ENCODE assay signal across 1 cellular context in genomic region chr12:56358836-56359532, GRCh38.
TF ChIP-seq lines count a peak whose summit lies in the region.

No MANE protein-coding gene starts in this region.

TF ChIP-seq in HCT116, 20 proteins besides CTCF, POLR2A, EP300 and RAD21 (continued from another document):
- TF ChIP-seq EZH2phosphoT487 (IDR thresholded peaks at IDR 0.05; ENCODE audit: borderline replicate concordance) (no peak), CBX3 (IDR thresholded peaks at IDR 0.05; ENCODE audit: low read depth) (no peak), ZFX (IDR thresholded peaks at IDR 0.05) (no peak), ELF1 (IDR thresholded peaks at IDR 0.05; ENCODE audit: borderline replicate concordance, low read depth) (no peak)
